Comparison of ENCODE assay signal across 28 cellular contexts in genomic region chr2:122750095-122750494, GRCh38.
"Had no signal": no experiment of that assay in that cellular context is flagged by ENCODE, and none has a peak within 500 bp of the region (broad histone marks: within the 10 kb centered on the region; RNA-seq: fewer than 3 reads in every experiment).

No MANE protein-coding gene starts in this region.

- H3K4me2 ChIP-seq: neural progenitor cell had no signal

- FAIRE-seq: urothelium cell line had no signal

- H3K4me1 ChIP-seq: parathyroid adenoma, psoas muscle, sigmoid colon, thyroid gland, tibial nerve, upper lobe of left lung, vagina had no signal

- H3K36me3 ChIP-seq: neural progenitor cell, ovary, right lobe of liver, sigmoid colon, stomach, thoracic aorta, thyroid gland, tibial nerve, upper lobe of left lung, vagina had no signal

- H3K79me2 ChIP-seq: parathyroid adenoma had no signal

- H3K4me3 ChIP-seq: neural progenitor cell, ovary, psoas muscle, right lobe of liver, sigmoid colon, stomach, thoracic aorta, thyroid gland, tibial nerve, upper lobe of left lung, vagina had no signal

- DNase-seq: naive thymus-derived CD8-positive, alpha-beta T cell; nephron progenitor cell; occipital lobe; ovary; posterior cingulate gyrus; psoas muscle; right cardiac atrium; right lobe of liver; sigmoid colon; small intestine; stimulated activated CD4-positive, alpha-beta T cell treated with anti-CD3 and anti-CD28 coated beads, Interleukin-15, amount 100 ng/mL, for 24 hours; stimulated activated CD4-positive, alpha-beta T cell treated with anti-CD3 and anti-CD28 coated beads, Interleukin-2, amount 100 ng/mL, for 24 hours; stimulated activated CD4-positive, alpha-beta T cell treated with anti-CD3 and anti-CD28 coated beads, Interleukin-2, amount 100 ng/mL, for 48 hours; stimulated activated CD4-positive, alpha-beta T cell treated with anti-CD3 and anti-CD28 coated beads, Interleukin-4, amount 100 ng/mL, for 24 hours; stimulated activated naive B cell treated with anti-CD40 and anti-IgM and Interleukin-4, amounts not matched to agents 10 μg/mL and 1 μg/mL and 100 μg/mL, for 72 hours; stimulated activated naive CD4-positive, alpha-beta T cell treated with Interleukin-2 at 50 U/mL for 16 hours; stomach; thyroid gland; trophoblast cell; upper lobe of left lung had no signal

- ATAC-seq: naive thymus-derived CD8-positive, alpha-beta T cell; natural killer cell treated with Interleukin-12 subunit alpha and Interleukin-12 subunit beta and Interleukin-15 and Interleukin-18, amount 100 ng/mL, for 72 hours; psoas muscle; right cardiac atrium; stimulated activated effector memory CD8-positive, alpha-beta T cell treated with anti-CD3 and anti-CD28 coated beads, Interleukin-12 subunit alpha, Interleukin-12 subunit beta, amount 100 ng/mL, for 72 hours; stimulated activated naive B cell treated with anti-CD40 and anti-IgM and Interleukin-4, amounts not matched to agents 10 μg/mL and 1 μg/mL and 100 μg/mL, for 72 hours had no signal

- H3K27me3 ChIP-seq: neural progenitor cell, ovary, right lobe of liver, sigmoid colon, stomach, thyroid gland, tibial nerve, upper lobe of left lung, vagina had no signal

- H3K9ac ChIP-seq: neural progenitor cell, parathyroid adenoma had no signal

- H3K27ac ChIP-seq: neural progenitor cell, ovary, parathyroid adenoma, psoas muscle, right lobe of liver, sigmoid colon, stomach, thoracic aorta, thyroid gland, tibial nerve, upper lobe of left lung, vagina had no signal

- H3K9me3 ChIP-seq: ovary, psoas muscle, right lobe of liver, sigmoid colon, stomach, thoracic aorta, thyroid gland, tibial nerve, upper lobe of left lung, vagina had no signal

- H2AFZ ChIP-seq: neural progenitor cell, parathyroid adenoma had no signal
